In genomic region chr11:62678770-62679696, GRCh38 we compare ENCODE assay signal across 1 cellular context.
A peak's percentile ranks its signal among the peaks of the same experiment; 100 is the strongest.
TF ChIP-seq lines count a peak whose summit lies in the region.

A gene with protein sequence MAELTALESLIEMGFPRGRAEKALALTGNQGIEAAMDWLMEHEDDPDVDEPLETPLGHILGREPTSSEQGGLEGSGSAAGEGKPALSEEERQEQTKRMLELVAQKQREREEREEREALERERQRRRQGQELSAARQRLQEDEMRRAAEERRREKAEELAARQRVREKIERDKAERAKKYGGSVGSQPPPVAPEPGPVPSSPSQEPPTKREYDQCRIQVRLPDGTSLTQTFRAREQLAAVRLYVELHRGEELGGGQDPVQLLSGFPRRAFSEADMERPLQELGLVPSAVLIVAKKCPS (minus strand): TSS chr11:62679073. CDS start chr11:62678923, 150 bp downstream.

TF ChIP-seq in HepG2, 621 proteins besides CTCF, POLR2A, EP300 and RAD21 (continued from another document and continues in another):
- TF ChIP-seq, protein P1, sequence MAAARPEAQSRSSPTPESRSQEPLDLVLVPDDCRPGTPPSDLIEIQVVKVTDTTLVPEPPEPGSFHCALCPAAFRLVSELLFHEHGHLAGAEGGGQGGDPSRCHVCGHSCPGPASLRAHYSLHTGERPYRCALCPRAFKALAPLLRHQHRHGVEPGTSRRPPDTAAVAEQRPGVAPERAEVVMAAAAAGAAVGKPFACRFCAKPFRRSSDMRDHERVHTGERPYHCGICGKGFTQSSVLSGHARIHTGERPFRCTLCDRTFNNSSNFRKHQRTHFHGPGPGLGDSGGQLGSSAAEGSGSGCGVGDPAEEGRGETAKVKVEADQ (CRISPR knock-in tag; IDR thresholded peaks at IDR 0.05; ENCODE audit: borderline replicate concordance), result no peak
- TF ChIP-seq, protein P2, sequence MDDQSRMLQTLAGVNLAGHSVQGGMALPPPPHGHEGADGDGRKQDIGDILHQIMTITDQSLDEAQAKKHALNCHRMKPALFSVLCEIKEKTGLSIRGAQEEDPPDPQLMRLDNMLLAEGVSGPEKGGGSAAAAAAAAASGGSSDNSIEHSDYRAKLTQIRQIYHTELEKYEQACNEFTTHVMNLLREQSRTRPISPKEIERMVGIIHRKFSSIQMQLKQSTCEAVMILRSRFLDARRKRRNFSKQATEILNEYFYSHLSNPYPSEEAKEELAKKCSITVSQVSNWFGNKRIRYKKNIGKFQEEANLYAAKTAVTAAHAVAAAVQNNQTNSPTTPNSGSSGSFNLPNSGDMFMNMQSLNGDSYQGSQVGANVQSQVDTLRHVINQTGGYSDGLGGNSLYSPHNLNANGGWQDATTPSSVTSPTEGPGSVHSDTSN (CRISPR knock-in tag; IDR thresholded peaks at IDR 0.05; ENCODE audit: borderline replicate concordance), result no peak
- TF ChIP-seq RBFOX2 (IDR thresholded peaks at IDR 0.05; ENCODE audit: low read depth, low read length) (peak; percentile 89), ZNF18 (CRISPR knock-in tag; IDR thresholded peaks at IDR 0.05; ENCODE audit: insufficient replicate concordance) (peak; percentile 86), PRPF4 (IDR thresholded peaks at IDR 0.05; ENCODE audit: low read depth, low read length, poor library complexity, severe bottlenecking) (no peak), ZNF407 (CRISPR knock-in tag; IDR thresholded peaks at IDR 0.05; ENCODE audit: not compliant biosample characterization) (no peak), YY1 (IDR thresholded peaks at IDR 0.05; ENCODE audit: insufficient read depth, insufficient replicate concordance, low read depth, low read length) (peak; percentile 70), GMEB2 (CRISPR knock-in tag; IDR thresholded peaks at IDR 0.05; ENCODE audit: low read depth) (no peak), ATF4 (CRISPR knock-in tag; IDR thresholded peaks at IDR 0.05) (0 out of 4 replicates have a peak, but pooled peaks of 1 of the 2 experiments have one; percentile 15), JUN (CRISPR knock-in tag; IDR thresholded peaks at IDR 0.05) (no peak), RNF2 (conservative IDR thresholded peaks at IDR 0.05; ENCODE audit: low read depth) (no peak), ZNF335 (CRISPR knock-in tag; IDR thresholded peaks at IDR 0.05) (peak; percentile 21; the same call in 1 of the 2 replicates), CC2D1A (CRISPR knock-in tag; IDR thresholded peaks at IDR 0.05) (0 out of 2 replicates have a peak, but pooled peaks have one; percentile 24), BCL6 (CRISPR knock-in tag; IDR thresholded peaks at IDR 0.05) (0 out of 2 replicates have a peak, but pooled peaks have one; percentile 24), KLF11 (CRISPR knock-in tag; IDR thresholded peaks at IDR 0.05) (peak; percentile 74), FOXC1 (CRISPR knock-in tag; IDR thresholded peaks at IDR 0.05; ENCODE audit: borderline replicate concordance) (peak; percentile 29; the same call in 1 of the 2 replicates), ISL2 (CRISPR knock-in tag; IDR thresholded peaks at IDR 0.05) (peak; percentile 38; the same call in 1 of the 2 replicates), MAF1 (CRISPR knock-in tag; IDR thresholded peaks at IDR 0.05; ENCODE audit: borderline replicate concordance) (no peak), NFKB2 (CRISPR knock-in tag; IDR thresholded peaks at IDR 0.05; ENCODE audit: borderline replicate concordance) (peak; percentile 78; the same call in 1 of the 2 replicates), ZNF329 (CRISPR knock-in tag; IDR thresholded peaks at IDR 0.05; ENCODE audit: low read depth) (no peak), CENPX (CRISPR knock-in tag; IDR thresholded peaks at IDR 0.05) (no peak), GZF1 (CRISPR knock-in tag; IDR thresholded peaks at IDR 0.05) (peak; percentile 83; the same call in 1 of the 2 replicates), NFE2L1 (CRISPR knock-in tag; IDR thresholded peaks at IDR 0.05; ENCODE audit: borderline replicate concordance) (no peak), ZKSCAN5 (CRISPR knock-in tag; IDR thresholded peaks at IDR 0.05) (no peak), ZNF788 (CRISPR knock-in tag; IDR thresholded peaks at IDR 0.05; ENCODE audit: borderline replicate concordance) (peak; percentile 77; the same call in 1 of the 2 replicates), ZNF30 (CRISPR knock-in tag; IDR thresholded peaks at IDR 0.05) (no peak), NR1H2 (CRISPR knock-in tag; IDR thresholded peaks at IDR 0.05; ENCODE audit: borderline replicate concordance, low read depth) (no peak), HOXA7 (CRISPR knock-in tag; IDR thresholded peaks at IDR 0.05) (no peak), WIZ (CRISPR knock-in tag; IDR thresholded peaks at IDR 0.05) (no peak)
- TF ChIP-seq, protein P3, sequence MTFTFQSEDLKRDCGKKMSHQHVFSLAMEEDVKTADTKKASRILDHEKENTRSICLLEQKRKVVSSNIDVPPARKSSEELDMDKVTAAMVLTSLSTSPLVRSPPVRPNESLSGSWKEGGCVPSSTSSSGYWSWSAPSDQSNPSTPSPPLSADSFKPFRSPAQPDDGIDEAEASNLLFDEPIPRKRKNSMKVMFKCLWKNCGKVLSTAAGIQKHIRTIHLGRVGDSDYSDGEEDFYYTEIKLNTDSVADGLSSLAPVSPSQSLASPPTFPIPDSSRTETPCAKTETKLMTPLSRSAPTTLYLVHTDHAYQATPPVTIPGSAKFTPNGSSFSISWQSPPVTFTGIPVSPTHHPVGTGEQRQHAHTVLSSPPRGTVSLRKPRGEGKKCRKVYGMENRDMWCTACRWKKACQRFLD (CRISPR knock-in tag; IDR thresholded peaks at IDR 0.05; ENCODE audit: borderline replicate concordance), result no peak
- TF ChIP-seq, protein P4, sequence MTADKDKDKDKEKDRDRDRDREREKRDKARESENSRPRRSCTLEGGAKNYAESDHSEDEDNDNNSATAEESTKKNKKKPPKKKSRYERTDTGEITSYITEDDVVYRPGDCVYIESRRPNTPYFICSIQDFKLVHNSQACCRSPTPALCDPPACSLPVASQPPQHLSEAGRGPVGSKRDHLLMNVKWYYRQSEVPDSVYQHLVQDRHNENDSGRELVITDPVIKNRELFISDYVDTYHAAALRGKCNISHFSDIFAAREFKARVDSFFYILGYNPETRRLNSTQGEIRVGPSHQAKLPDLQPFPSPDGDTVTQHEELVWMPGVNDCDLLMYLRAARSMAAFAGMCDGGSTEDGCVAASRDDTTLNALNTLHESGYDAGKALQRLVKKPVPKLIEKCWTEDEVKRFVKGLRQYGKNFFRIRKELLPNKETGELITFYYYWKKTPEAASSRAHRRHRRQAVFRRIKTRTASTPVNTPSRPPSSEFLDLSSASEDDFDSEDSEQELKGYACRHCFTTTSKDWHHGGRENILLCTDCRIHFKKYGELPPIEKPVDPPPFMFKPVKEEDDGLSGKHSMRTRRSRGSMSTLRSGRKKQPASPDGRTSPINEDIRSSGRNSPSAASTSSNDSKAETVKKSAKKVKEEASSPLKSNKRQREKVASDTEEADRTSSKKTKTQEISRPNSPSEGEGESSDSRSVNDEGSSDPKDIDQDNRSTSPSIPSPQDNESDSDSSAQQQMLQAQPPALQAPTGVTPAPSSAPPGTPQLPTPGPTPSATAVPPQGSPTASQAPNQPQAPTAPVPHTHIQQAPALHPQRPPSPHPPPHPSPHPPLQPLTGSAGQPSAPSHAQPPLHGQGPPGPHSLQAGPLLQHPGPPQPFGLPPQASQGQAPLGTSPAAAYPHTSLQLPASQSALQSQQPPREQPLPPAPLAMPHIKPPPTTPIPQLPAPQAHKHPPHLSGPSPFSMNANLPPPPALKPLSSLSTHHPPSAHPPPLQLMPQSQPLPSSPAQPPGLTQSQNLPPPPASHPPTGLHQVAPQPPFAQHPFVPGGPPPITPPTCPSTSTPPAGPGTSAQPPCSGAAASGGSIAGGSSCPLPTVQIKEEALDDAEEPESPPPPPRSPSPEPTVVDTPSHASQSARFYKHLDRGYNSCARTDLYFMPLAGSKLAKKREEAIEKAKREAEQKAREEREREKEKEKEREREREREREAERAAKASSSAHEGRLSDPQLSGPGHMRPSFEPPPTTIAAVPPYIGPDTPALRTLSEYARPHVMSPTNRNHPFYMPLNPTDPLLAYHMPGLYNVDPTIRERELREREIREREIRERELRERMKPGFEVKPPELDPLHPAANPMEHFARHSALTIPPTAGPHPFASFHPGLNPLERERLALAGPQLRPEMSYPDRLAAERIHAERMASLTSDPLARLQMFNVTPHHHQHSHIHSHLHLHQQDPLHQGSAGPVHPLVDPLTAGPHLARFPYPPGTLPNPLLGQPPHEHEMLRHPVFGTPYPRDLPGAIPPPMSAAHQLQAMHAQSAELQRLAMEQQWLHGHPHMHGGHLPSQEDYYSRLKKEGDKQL (CRISPR knock-in tag; IDR thresholded peaks at IDR 0.05; ENCODE audit: low read depth), result no peak
- TF ChIP-seq, protein P5, sequence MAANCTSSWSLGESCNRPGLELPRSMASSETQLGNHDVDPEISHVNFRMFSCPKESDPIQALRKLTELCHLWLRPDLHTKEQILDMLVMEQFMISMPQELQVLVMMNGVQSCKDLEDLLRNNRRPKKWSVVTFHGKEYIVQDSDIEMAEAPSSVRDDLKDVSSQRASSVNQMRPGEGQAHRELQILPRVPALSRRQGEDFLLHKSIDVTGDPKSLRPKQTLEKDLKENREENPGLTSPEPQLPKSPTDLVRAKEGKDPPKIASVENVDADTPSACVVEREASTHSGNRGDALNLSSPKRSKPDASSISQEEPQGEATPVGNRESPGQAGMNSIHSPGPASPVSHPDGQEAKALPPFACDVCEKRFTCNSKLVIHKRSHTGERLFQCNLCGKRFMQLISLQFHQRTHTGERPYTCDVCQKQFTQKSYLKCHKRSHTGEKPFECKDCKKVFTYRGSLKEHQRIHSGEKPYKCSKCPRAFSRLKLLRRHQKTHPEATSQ (CRISPR knock-in tag; IDR thresholded peaks at IDR 0.05; ENCODE audit: borderline replicate concordance), result peak; percentile 78; the same call in 1 of the 2 replicates
